ENCODE assay signal across 9 cellular contexts in genomic region chr11:67396587-67397398, GRCh38. TPM values are rescaled to one million over a fixed set of nuclear protein-coding genes. Genes with fewer than 3 reads are reported as not detected.
DNase-seq lines count a peak whose midpoint lies in the region; ATAC-seq and TF ChIP-seq lines count a peak whose summit lies in the region.
"Had no signal": no experiment of that assay in that cellular context is flagged by ENCODE, and none has a peak within 500 bp of the region (broad histone marks: within the 10 kb centered on the region; RNA-seq: fewer than 3 reads in every experiment).

No MANE protein-coding gene starts in this region.

- peaks cover 0 to 65% (median 15%) of the 10 kb centered on the region in 4 donors for H3K4me1 Mint-ChIP-seq in CD4-positive, CD25-positive, alpha-beta regulatory T cell
- peaks cover 70% of the 10 kb centered on the region for H3K4me1 Mint-ChIP-seq in dendritic cell treated with granulocyte-macrophage colony-stimulating factor and Interleukin-4, amounts not matched to agents 40 ng/mL and 50 ng/mL, for 4 days (ENCODE audit: low read depth)
- H3K4me1 Mint-ChIP-seq in MCF 10A (ENCODE audit: insufficient read depth, unreplicated experiment) = peaks cover 10% of the 10 kb centered on the region

- H3K4me1 ChIP-seq in CD4-positive, CD25-positive, alpha-beta regulatory T cell (ENCODE audit: control insufficient read depth, insufficient read depth, low read length, poor library complexity, severe bottlenecking) = peaks cover 60% of the 10 kb centered on the region

- H3K27me3 ChIP-seq in CD4-positive, CD25-positive, alpha-beta regulatory T cell (ENCODE audit: control insufficient read depth, insufficient read depth, low read length) = no peaks in the 10 kb centered on the region

- POLR2A ChIA-PET in MCF 10A (lab: Yijun Ruan, JAX) = interaction anchor here (0.8 kb wide), 1 partner anchor 72 kb away, joined by 4 read pairs; no protein-coding TSS in a partner anchor

- CTCF ChIA-PET in MCF 10A (lab: Yijun Ruan, JAX) = interaction anchor here (0.6 to 1.7 kb wide), 6 partner anchors 14 to 77 kb away, joined by 3 to 4 read pairs (median 4); partner anchors contain the start of gene CLCF1

- no peaks in the 10 kb centered on the region for H3K9me3 Mint-ChIP-seq in CD4-positive, CD25-positive, alpha-beta regulatory T cell
- H3K9me3 Mint-ChIP-seq in dendritic cell treated with granulocyte-macrophage colony-stimulating factor and Interleukin-4, amounts not matched to agents 40 ng/mL and 50 ng/mL, for 4 days = no peaks in the 10 kb centered on the region
- H3K9me3 Mint-ChIP-seq in MCF 10A (ENCODE audit: unreplicated experiment) = no peaks in the 10 kb centered on the region

- H3K4me3 ChIP-seq in CD4-positive, CD25-positive, alpha-beta regulatory T cell (ENCODE audit: low read depth, low read length) = no peak overlapping the region

- intact Hi-C loops in dendritic cell treated with granulocyte-macrophage colony-stimulating factor and Interleukin-4, amounts not matched to agents 40 ng/mL and 50 ng/mL, for 4 days (cut with micrococcal nuclease) = no loop called here
- intact Hi-C loops in MCF 10A (cut with micrococcal nuclease) = no loop called here

- in situ Hi-C loops in KBM-7 (cut with MboI; ENCODE audit: low pct_unique_long_range_greater_than_20kb, low sequenced_read_pairs) = no loop called here
- in situ Hi-C loops in G401 (cut with HindIII; ENCODE audit: low sequenced_read_pairs) = no loop called here

- H3K4me3 Mint-ChIP-seq in CD4-positive, CD25-positive, alpha-beta regulatory T cell = peak overlapping the region; percentile 61 to 82 (median 69)
- H3K4me3 Mint-ChIP-seq in dendritic cell treated with granulocyte-macrophage colony-stimulating factor and Interleukin-4, amounts not matched to agents 40 ng/mL and 50 ng/mL, for 4 days = no peak overlapping the region
- no peak overlapping the region for H3K4me3 Mint-ChIP-seq in MCF 10A (ENCODE audit: unreplicated experiment)

- H3K36me3 Mint-ChIP-seq in CD4-positive, CD25-positive, alpha-beta regulatory T cell = peaks cover 4% of the 10 kb centered on the region
- H3K36me3 Mint-ChIP-seq in dendritic cell treated with granulocyte-macrophage colony-stimulating factor and Interleukin-4, amounts not matched to agents 40 ng/mL and 50 ng/mL, for 4 days (ENCODE audit: low read depth) = peaks cover 85% of the 10 kb centered on the region
- H3K36me3 Mint-ChIP-seq in MCF 10A (ENCODE audit: insufficient read depth, unreplicated experiment) = peaks cover 47% of the 10 kb centered on the region

- no TSS peak for BruUV-seq in MCF 10A (replicated peaks; lab: Mats Ljungman, UMichigan)

- TF ChIP-seq CTCF in MCF 10A (IDR thresholded peaks at IDR 0.05; ENCODE audit: unreplicated experiment) = no peak

- H3K27ac Mint-ChIP-seq in CD4-positive, CD25-positive, alpha-beta regulatory T cell = peak overlapping the region; percentile 80 to 90 (median 87)
- peak overlapping the region; percentile 22 for H3K27ac Mint-ChIP-seq in dendritic cell treated with granulocyte-macrophage colony-stimulating factor and Interleukin-4, amounts not matched to agents 40 ng/mL and 50 ng/mL, for 4 days
- H3K27ac Mint-ChIP-seq in MCF 10A (ENCODE audit: low read depth, unreplicated experiment) = no peak overlapping the region

- H3K36me3 ChIP-seq in CD4-positive, CD25-positive, alpha-beta regulatory T cell (ENCODE audit: control insufficient read depth, insufficient read depth, low read length) = peaks cover 35% of the 10 kb centered on the region

- no peak for DNase-seq in CD4-positive, CD25-positive, alpha-beta regulatory T cell
- DNase-seq in KBM-7 (peak; percentile 44), G401 (ENCODE audit: low spot score) (no peak), NCI-H187 treated with DMSO at 0.1 percent for 48 hours (lab: John Stamatoyannopoulos, UW) (no peak), MCF 10A (ENCODE audit: unreplicated experiment) (no peak)
- DNase-seq: COR-L47, MV-4-11, T-helper 9 cell had no signal

- ATAC-seq in CD4-positive, CD25-positive, alpha-beta regulatory T cell (ENCODE audit: low read depth in 2 of 2) = no peak

- peak overlapping the region; percentile 65 for H3K27ac ChIP-seq in CD4-positive, CD25-positive, alpha-beta regulatory T cell (ENCODE audit: insufficient read depth, low read length, poor library complexity, severe bottlenecking)

- H3K9me3 ChIP-seq in CD4-positive, CD25-positive, alpha-beta regulatory T cell (ENCODE audit: control insufficient read depth in 2 of 2, low read length in 2 of 2) = no peaks in the 10 kb centered on the region

- no peaks in the 10 kb centered on the region for H3K27me3 Mint-ChIP-seq in CD4-positive, CD25-positive, alpha-beta regulatory T cell
- no peaks in the 10 kb centered on the region for H3K27me3 Mint-ChIP-seq in dendritic cell treated with granulocyte-macrophage colony-stimulating factor and Interleukin-4, amounts not matched to agents 40 ng/mL and 50 ng/mL, for 4 days
- no peaks in the 10 kb centered on the region for H3K27me3 Mint-ChIP-seq in MCF 10A (ENCODE audit: insufficient read depth, unreplicated experiment)

RNA-seq across cellular contexts. Expression of gene PPP1CA, which starts 4.9 kb away (rescaled TPM):
- 160 TPM for total RNA-seq in CD4-positive, CD25-positive, alpha-beta regulatory T cell
- polyA plus RNA-seq in CD4-positive, CD25-positive, alpha-beta regulatory T cell = 100 to 1,000 TPM; 547 to 762 (median 622) TPM
- 319 TPM in 2 replicates for total RNA-seq in G401 (2014; rRNA removed; shearing (Covaris generic))
- total RNA-seq in MCF 10A (2022) = 123 and 143 TPM in 2 replicates

RNA-seq across cellular contexts. Expression of gene RAD9A, which starts 5.0 kb away (rescaled TPM):
- 27.5 TPM for total RNA-seq in CD4-positive, CD25-positive, alpha-beta regulatory T cell
- polyA plus RNA-seq in CD4-positive, CD25-positive, alpha-beta regulatory T cell = 1 to 10 TPM; 3.5 to 6.7 (median 6.4) TPM
- total RNA-seq in G401 (2014; rRNA removed; shearing (Covaris generic)) = 20.3 and 38.1 TPM in 2 replicates
- total RNA-seq in MCF 10A (2022) = 9.9 and 18.3 TPM in 2 replicates

RNA-seq across cellular contexts. Expression of gene TBC1D10C, which starts 7.1 kb away (rescaled TPM):
- total RNA-seq in CD4-positive, CD25-positive, alpha-beta regulatory T cell = 312 TPM
- 100 to 1,000 TPM; 328 to 504 (median 378) TPM for polyA plus RNA-seq in CD4-positive, CD25-positive, alpha-beta regulatory T cell
- total RNA-seq in G401 (2014; rRNA removed; shearing (Covaris generic)) = 0.10 and 0.31 TPM in 2 replicates
- total RNA-seq in MCF 10A (2022) = not detected in 2 replicates

RNA-seq across cellular contexts. Expression of gene CARNS1, which starts 18.7 kb away (rescaled TPM):
- total RNA-seq in CD4-positive, CD25-positive, alpha-beta regulatory T cell = 7.8 TPM
- polyA plus RNA-seq in CD4-positive, CD25-positive, alpha-beta regulatory T cell = 1 to 10 TPM in 2 of 4 donors, under 1 TPM in 2; 0.63 to 2.3 (median 1.1) TPM
- total RNA-seq in G401 (2014; rRNA removed; shearing (Covaris generic)) = not detected in 2 replicates
- 0.07 TPM in 1 of 2 replicates, not detected in the other for total RNA-seq in MCF 10A (2022)

RNA-seq across cellular contexts. Expression of gene CLCF1, which starts 23.4 kb away (rescaled TPM):
- total RNA-seq in CD4-positive, CD25-positive, alpha-beta regulatory T cell = 3.0 TPM
- 1 to 10 TPM in 1 of 4 donors, under 1 TPM in 3; 0.10 to 1.3 (median 0.40) TPM for polyA plus RNA-seq in CD4-positive, CD25-positive, alpha-beta regulatory T cell
- total RNA-seq in G401 (2014; rRNA removed; shearing (Covaris generic)) = 1.9 and 4.2 TPM in 2 replicates
- 5.8 and 7.0 TPM in 2 replicates for total RNA-seq in MCF 10A (2022)

Comparison
In these comparisons a context has a peak if more than half of its experiments do, and no peak if none do; other contexts are left out.
1. H3K4me3 Mint-ChIP-seq: peak in CD4-positive, CD25-positive, alpha-beta regulatory T cell (4 of 4); none in dendritic cell treated with granulocyte-macrophage colony-stimulating factor and Interleukin-4, amounts not matched to agents 40 ng/mL and 50 ng/mL, for 4 days (single experiment) and MCF 10A (single experiment).
2. RNA of gene TBC1D10C, which starts 7.1 kb away (total RNA-seq): 312 TPM in CD4-positive, CD25-positive, alpha-beta regulatory T cell (single experiment); not detected in MCF 10A and 0.10 to 0.31 TPM in G401; every median in the first group is over 100 times any median in the second.